In the genomic region with DNA sequence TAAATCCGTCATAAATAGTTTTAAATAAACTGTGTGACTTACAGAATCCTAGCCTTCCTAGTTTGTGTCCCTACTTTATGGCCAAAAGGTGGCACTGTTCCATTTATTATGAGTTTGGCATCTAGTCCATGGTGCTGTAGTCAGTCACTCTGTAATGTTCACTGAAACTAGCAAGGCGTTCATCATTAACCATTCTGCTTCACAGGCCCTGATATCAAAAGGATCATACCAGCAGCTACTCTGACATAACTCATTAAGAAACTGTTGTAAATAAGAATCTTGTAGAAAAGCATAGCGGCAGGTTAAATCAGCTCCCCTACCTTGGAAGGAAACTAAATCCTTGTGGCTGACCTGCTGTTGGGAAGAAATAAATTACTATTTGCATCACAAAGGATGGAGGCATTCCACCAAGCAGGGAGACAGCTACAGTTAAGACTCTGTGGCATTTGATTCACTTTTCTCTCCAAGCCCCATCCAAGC, we compare ENCODE assay signal across 8 cellular contexts.
A peak's percentile ranks its signal among the peaks of the same experiment; 100 is the strongest.
DNase-seq lines count a peak whose midpoint lies in the region; ATAC-seq, FAIRE-seq and TF ChIP-seq lines count a peak whose summit lies in the region.

No MANE protein-coding gene starts in this region.

- H3K79me2 ChIP-seq in Loucy (ENCODE audit: insufficient read depth, low read length) (no peaks in the 10 kb centered on the region), keratinocyte (ENCODE audit: control insufficient read depth, insufficient read depth, low read length) (no peaks in the 10 kb centered on the region)

- no peak for ATAC-seq in GM21423 (IDR thresholded peaks at IDR 0.05; ENCODE audit: unreplicated experiment)
- ATAC-seq in GM21825 (IDR thresholded peaks at IDR 0.05; ENCODE audit: unreplicated experiment), result no peak
- no peak for ATAC-seq in stimulated activated naive CD8-positive, alpha-beta T cell treated with anti-CD3 and anti-CD28 coated beads, Interleukin-15, Interleukin-2, amounts not matched to agents 100 U/mL and 50 U/mL, for 24 hours

- dilution Hi-C loops in keratinocyte (cut with MboI; ENCODE audit: extremely low pct_ligation_motif_present, low sequenced_read_pairs), result no loop called here

- H3K4me1 ChIP-seq in Loucy (ENCODE audit: insufficient read depth, low read length, poor library complexity, severe bottlenecking) (no peaks in the 10 kb centered on the region), keratinocyte (ENCODE audit: control insufficient read depth, extremely low read depth, insufficient read depth, low read length) (no peaks in the 10 kb centered on the region)

- H3K27me3 ChIP-seq in Loucy (ENCODE audit: insufficient read depth, low read length, poor library complexity, severe bottlenecking) (no peaks in the 10 kb centered on the region), keratinocyte (ENCODE audit: control insufficient read depth, extremely low read depth, insufficient read depth, low read length) (no peaks in the 10 kb centered on the region)

- H3K36me3 ChIP-seq in Loucy (ENCODE audit: insufficient read depth, low read length) (no peaks in the 10 kb centered on the region), keratinocyte (ENCODE audit: control insufficient read depth in 2 of 2, extremely low read depth in 1 of 2, insufficient read depth in 2 of 2, low read length in 2 of 2) (no peaks in the 10 kb centered on the region)

- H2AFZ ChIP-seq in Loucy (ENCODE audit: low read length), result no peak overlapping the region
- no peak overlapping the region for H2AFZ ChIP-seq in keratinocyte (ENCODE audit: control insufficient read depth, low read length)

- H4K20me1 ChIP-seq in Loucy (ENCODE audit: insufficient read depth, low read length, poor library complexity, severe bottlenecking), result no peaks in the 10 kb centered on the region
- H4K20me1 ChIP-seq in keratinocyte (ENCODE audit: control insufficient read depth, extremely low read depth, insufficient read depth, low read length), result no peaks in the 10 kb centered on the region

- H3K4me2 ChIP-seq in Loucy (ENCODE audit: low read depth, low read length, poor library complexity, severe bottlenecking) (no peak overlapping the region), keratinocyte (ENCODE audit: control insufficient read depth, extremely low read depth, insufficient read depth, low read depth, low read length) (no peak overlapping the region)

- H3K9me2 ChIP-seq in Loucy (replicated peaks; ENCODE audit: low read depth, low read length), result no peaks in the 10 kb centered on the region

- H3K4me3 ChIP-seq in GM12875 (ENCODE audit: low read depth, low read length), result no peak overlapping the region
- no peak overlapping the region for H3K4me3 ChIP-seq in Loucy (ENCODE audit: low read length, poor library complexity, severe bottlenecking)
- no peak overlapping the region for H3K4me3 ChIP-seq in keratinocyte (ENCODE audit: control insufficient read depth in 2 of 3, extremely low read depth in 1 of 3, insufficient read depth in 2 of 3, low read depth in 1 of 3, low read length in 3 of 3)

- no peaks in the 10 kb centered on the region for H3F3A ChIP-seq in Loucy (ENCODE audit: low read depth)

- no peak overlapping the region for H3K9ac ChIP-seq in Loucy (ENCODE audit: low read depth, low read length, poor library complexity, severe bottlenecking)
- no peak overlapping the region for H3K9ac ChIP-seq in keratinocyte (ENCODE audit: control insufficient read depth, extremely low read depth, insufficient read depth, low read length)

- FAIRE-seq in keratinocyte (lab: Jason Lieb, UNC), result peak; percentile 80

- H3K27ac ChIP-seq in keratinocyte (ENCODE audit: control insufficient read depth, insufficient read depth, low read length), result no peak overlapping the region

- H3K9me1 ChIP-seq in keratinocyte (ENCODE audit: control insufficient read depth, extremely low read depth, insufficient read depth, low read length), result no peaks in the 10 kb centered on the region

- peak; percentile 26 for DNase-seq in A172 (ENCODE audit: low spot score)
- DNase-seq in amniotic epithelial cell (ENCODE audit: low read depth), result peak; percentile 1
- no peak for DNase-seq in keratinocyte (ENCODE audit: low read depth, low spot score)
- DNase-seq in stimulated activated naive CD8-positive, alpha-beta T cell treated with anti-CD3 and anti-CD28 coated beads, Interleukin-15, Interleukin-2, amounts not matched to agents 100 U/mL and 50 U/mL, for 24 hours, result no peak

- TF ChIP-seq CTCF in GM12875 (IDR thresholded peaks at IDR 0.05; ENCODE audit: borderline replicate concordance, insufficient read depth, low read depth, low read length) (peak; percentile 22; the same call in 1 of the 2 replicates), Loucy (conservative IDR thresholded peaks at IDR 0.05; ENCODE audit: low read length) (peak; percentile 57), keratinocyte (optimal IDR thresholded peaks at IDR 0.05 in 1 of 3, IDR thresholded peaks at IDR 0.05 in 1 of 3, conservative IDR thresholded peaks at IDR 0.05 in 1 of 3; ENCODE audit: extremely low read depth in 1 of 3, insufficient read depth in 2 of 3, low read length in 3 of 3) (peak; percentile 41 to 54 (median 48))

- H3K9me3 ChIP-seq in Loucy (ENCODE audit: insufficient read depth, low read depth, low read length), result no peaks in the 10 kb centered on the region
- H3K9me3 ChIP-seq in keratinocyte (ENCODE audit: control insufficient read depth, low read depth, low read length), result no peaks in the 10 kb centered on the region

Comparison
In these comparisons a context has a peak if more than half of its experiments do, and no peak if none do; other contexts are left out.
1. DNase-seq: peak in A172 (single experiment) and amniotic epithelial cell (single experiment); none in keratinocyte (single experiment) and stimulated activated naive CD8-positive, alpha-beta T cell treated with anti-CD3 and anti-CD28 coated beads, Interleukin-15, Interleukin-2, amounts not matched to agents 100 U/mL and 50 U/mL, for 24 hours (single experiment).
2. Peak in every context shown above with its lines, with median percentiles within 50 percentile points of each other: CTCF ChIP-seq.